Comparison of ENCODE assay signal across 8 cellular contexts in genomic region chr12:71780207-71780822, GRCh38. TPM values are rescaled to one million over a fixed set of nuclear protein-coding genes. Genes with fewer than 3 reads are reported as not detected.
DNase-seq lines count a peak whose midpoint lies in the region; ATAC-seq and TF ChIP-seq lines count a peak whose summit lies in the region.

No MANE protein-coding gene starts in this region.

- intact Hi-C loops in natural killer cell (cut with micrococcal nuclease), result loop anchor here (1.0 kb wide), 2 partner anchors 66 to 158 kb away; partner anchors contain the start of gene TPH2

- no peak overlapping the region for H3K4me3 Mint-ChIP-seq in natural killer cell

- no peaks in the 10 kb centered on the region for H3K27me3 Mint-ChIP-seq in natural killer cell (ENCODE audit: low read depth in 2 of 2)

- H3K4me1 Mint-ChIP-seq in natural killer cell, result peaks cover 12 to 16% of the 10 kb centered on the region in 2 donors

- ATAC-seq in GM21786 (IDR thresholded peaks at IDR 0.05; ENCODE audit: unreplicated experiment) (peak; percentile 42), natural killer cell (peak in 2 of 3 donors; percentile 69 to 85)

- H3K27ac Mint-ChIP-seq in natural killer cell, result peak overlapping the region; percentile 61 to 81

- no peaks in the 10 kb centered on the region for H3K9me3 Mint-ChIP-seq in natural killer cell

- peak; percentile 75 for TF ChIP-seq CTCF in natural killer cell (IDR thresholded peaks at IDR 0.05)

- peaks cover 8% of the 10 kb centered on the region for H3K36me3 Mint-ChIP-seq in natural killer cell

- DNase-seq in NCI-H1417 (lab: John Stamatoyannopoulos, UW) (peak; percentile 35 to 72 (median 50)), NCI-H1417 treated with DMSO at 0.1 percent for 48 hours (lab: John Stamatoyannopoulos, UW) (no peak), NCI-H1694 treated with DMSO at 0.1 percent for 48 hours (lab: John Stamatoyannopoulos, UW) (peak; percentile 10), epidermal melanocyte (ENCODE audit: insufficient read length, low spot score) (peak; percentile 21), natural killer cell (no peak), OCI-M2 (lab: John Stamatoyannopoulos, UW; ENCODE audit: unreplicated experiment) (no peak)
- DNase-seq in activated CD4-positive, alpha-beta T cell treated with anti-CD3 and anti-CD28 coated beads, Interleukin-2, amount 50 U/mL, for 1 hour, result peak; percentile 41

RNA-seq across cellular contexts. Expression of gene RAB21, which starts 25.7 kb away (rescaled TPM):
- total RNA-seq in natural killer cell, result 10 to 100 TPM; 62.5 to 84.9 (median 68.7) TPM

RNA-seq across cellular contexts. Expression of gene TBC1D15, which starts 59.2 kb away (rescaled TPM):
- 10 to 100 TPM; 52.7 to 65.1 (median 61.6) TPM for total RNA-seq in natural killer cell

Comparison
In these comparisons a context has a peak if more than half of its experiments do, and no peak if none do; other contexts are left out.
1. DNase-seq: peak in NCI-H1417 (3 of 3), NCI-H1694 treated with DMSO at 0.1 percent for 48 hours (single experiment), activated CD4-positive, alpha-beta T cell treated with anti-CD3 and anti-CD28 coated beads, Interleukin-2, amount 50 U/mL, for 1 hour (single experiment) and epidermal melanocyte (single experiment); none in NCI-H1417 treated with DMSO at 0.1 percent for 48 hours (single experiment), natural killer cell (single experiment) and OCI-M2 (single experiment).